Comparison of ENCODE assay signal across 37 cellular contexts in genomic region chr22:23364389-23364788, GRCh38.
"Had no signal": no experiment of that assay in that cellular context is flagged by ENCODE, and none has a peak within 500 bp of the region (broad histone marks: within the 10 kb centered on the region; RNA-seq: fewer than 3 reads in every experiment).

No MANE protein-coding gene starts in this region.

- H3K27ac Mint-ChIP-seq: activated B cell treated with CpG ODN at 0.5 μM for 24 hours; activated CD4-positive, alpha-beta memory T cell treated with anti-CD3 and anti-CD28 coated beads for 36 hours; activated CD4-positive, alpha-beta T cell treated with anti-CD3 and anti-CD28 coated beads, Interleukin-2, amount 10 ng/mL, durations not matched to agents 24 days and 14 days; activated CD8-positive, alpha-beta memory T cell treated with anti-CD3 and anti-CD28 coated beads, Interleukin-2, amount 10 ng/mL, durations not matched to agents 7 days and 5 days; activated CD8-positive, alpha-beta T cell treated with anti-CD3 and anti-CD28 coated beads, Interleukin-2, amount 10 ng/mL, durations not matched to agents 7 days and 5 days; activated naive CD4-positive, alpha-beta T cell treated with anti-CD3 and anti-CD28 coated beads, Interleukin-2, amount 10 ng/mL, durations not matched to agents 7 days and 5 days; activated naive CD4-positive, alpha-beta T cell treated with anti-CD3 and anti-CD28 coated beads, Interleukin-2, amount 50 U/mL, for 24 hours; activated naive CD8-positive, alpha-beta T cell; activated naive CD8-positive, alpha-beta T cell treated with anti-CD3 and anti-CD28 coated beads, Interleukin-2, amount 10 ng/mL, durations not matched to agents 7 days and 5 days; activated naive CD8-positive, alpha-beta T cell treated with anti-CD3 and anti-CD28 coated beads, Interleukin-2, amount 50 U/mL, for 24 hours; activated T-cell treated with anti-CD3 and anti-CD28 coated beads, Interleukin-2, amount 50 U/mL, for 24 hours; activated T-helper 2 cell treated with anti-CD3 and anti-CD28 coated beads, Interferon-gamma antibody, Interleukin-2, Interleukin-4, amounts not matched to agents 10 μg/mL and 5 μg/mL and 100 μg/mL, durations not matched to agents 14 hours and 24 hours and 36 hours; brain; T-helper 1 cell treated with Interleukin-12 subunit alpha and Interleukin-12 subunit beta and Interleukin-4 antibody, amounts not matched to agents 30 μg/mL and 1 μg/mL, for 36 hours; T-helper 2 cell treated with Interferon-gamma antibody and Interleukin-4, amounts not matched to agents 5 μg/mL and 100 μg/mL, for 36 hours had no signal

- H3K9me3 Mint-ChIP-seq: activated B cell treated with CpG ODN at 0.5 μM for 24 hours; activated CD4-positive, alpha-beta memory T cell treated with anti-CD3 and anti-CD28 coated beads for 36 hours; activated CD4-positive, alpha-beta T cell treated with anti-CD3 and anti-CD28 coated beads, Interleukin-2, amount 10 ng/mL, durations not matched to agents 24 days and 14 days; activated naive CD4-positive, alpha-beta T cell treated with anti-CD3 and anti-CD28 coated beads, Interleukin-2, amount 10 ng/mL, durations not matched to agents 7 days and 5 days; activated naive CD4-positive, alpha-beta T cell treated with anti-CD3 and anti-CD28 coated beads, Interleukin-2, amount 50 U/mL, for 24 hours; activated naive CD8-positive, alpha-beta T cell treated with anti-CD3 and anti-CD28 coated beads, Interleukin-2, amount 50 U/mL, for 24 hours; activated T-cell treated with anti-CD3 and anti-CD28 coated beads, Interleukin-2, amount 50 U/mL, for 24 hours; activated T-helper 2 cell treated with anti-CD3 and anti-CD28 coated beads, Interferon-gamma antibody, Interleukin-2, Interleukin-4, amounts not matched to agents 10 μg/mL and 5 μg/mL and 100 μg/mL, durations not matched to agents 14 hours and 24 hours and 36 hours; brain; central memory CD8-positive, alpha-beta T cell; T-helper 1 cell treated with Interleukin-12 subunit alpha and Interleukin-12 subunit beta and Interleukin-4 antibody, amounts not matched to agents 30 μg/mL and 1 μg/mL, for 36 hours; T-helper 2 cell treated with Interferon-gamma antibody and Interleukin-4, amounts not matched to agents 5 μg/mL and 100 μg/mL, for 36 hours had no signal

- H3K4me3 ChIP-seq: ascending aorta, cardiac muscle cell had no signal

- FAIRE-seq: bronchial epithelial cell, TTC549 had no signal

- H3K36me3 ChIP-seq: ascending aorta, cardiac muscle cell had no signal

- H3K36me3 Mint-ChIP-seq: activated CD4-positive, alpha-beta memory T cell treated with anti-CD3 and anti-CD28 coated beads for 36 hours; activated CD8-positive, alpha-beta memory T cell treated with anti-CD3 and anti-CD28 coated beads, Interleukin-2, amount 10 ng/mL, durations not matched to agents 7 days and 5 days; activated naive CD4-positive, alpha-beta T cell treated with anti-CD3 and anti-CD28 coated beads, Interleukin-2, amount 10 ng/mL, durations not matched to agents 7 days and 5 days; activated naive CD4-positive, alpha-beta T cell treated with anti-CD3 and anti-CD28 coated beads, Interleukin-2, amount 50 U/mL, for 24 hours; activated naive CD8-positive, alpha-beta T cell; activated naive CD8-positive, alpha-beta T cell treated with anti-CD3 and anti-CD28 coated beads, Interleukin-2, amount 10 ng/mL, durations not matched to agents 7 days and 5 days; brain had no signal

- H3K27me3 ChIP-seq: ascending aorta had no signal

- H3K9me3 ChIP-seq: ascending aorta had no signal

- DNase-seq: activated B cell treated with CpG ODN at 0.5 μM for 24 hours; activated CD4-positive, alpha-beta memory T cell treated with anti-CD3 and anti-CD28 coated beads for 36 hours; activated CD4-positive, alpha-beta T cell treated with anti-CD3 and anti-CD28 coated beads for 4 hours; activated CD4-positive, alpha-beta T cell treated with anti-CD3 and anti-CD28 coated beads, Interleukin-2, amount 10 ng/mL, durations not matched to agents 24 days and 14 days; activated CD4-positive, alpha-beta T cell treated with anti-CD3 and anti-CD28 coated beads, Interleukin-2, amount 50 U/mL, for 1 hour; activated CD4-positive, alpha-beta T cell treated with anti-CD3 and anti-CD28 coated beads, Interleukin-2, amount 50 U/mL, for 4 hours; activated CD4-positive, CD25-positive, alpha-beta regulatory T cell treated with anti-CD3 and anti-CD28 coated beads, Interleukin-2, amount 50 U/mL, for 72 hours; activated CD8-positive, alpha-beta memory T cell treated with anti-CD3 and anti-CD28 coated beads for 24 hours; activated CD8-positive, alpha-beta memory T cell treated with anti-CD3 and anti-CD28 coated beads, Interleukin-2, amount 50 U/mL, for 48 hours; activated effector memory CD4-positive, alpha-beta T cell treated with Interleukin-2 at 50 U/mL for 16 hours; activated gamma-delta T cell; activated naive CD4-positive, alpha-beta T cell treated with anti-CD3 and anti-CD28 coated beads, Interleukin-2, amount 10 ng/mL, durations not matched to agents 7 days and 5 days; activated naive CD4-positive, alpha-beta T cell treated with Interleukin-2 at 50 U/mL for 16 hours; activated naive CD8-positive, alpha-beta T cell treated with anti-CD3 and anti-CD28 coated beads, Interleukin-2, amount 10 ng/mL, durations not matched to agents 7 days and 5 days; activated naive CD8-positive, alpha-beta T cell treated with anti-CD3 and anti-CD28 coated beads, Interleukin-2, amount 50 U/mL, for 24 hours; activated T-cell treated with anti-CD3 and anti-CD28 coated beads, Interleukin-2, amount 50 U/mL, for 24 hours; activated T-cell treated with anti-CD3 and anti-CD28 coated beads, Interleukin-2, amount 50 U/mL, for 48 hours; amygdala; anterior cingulate cortex; caudate nucleus; cerebellar nuclear complex; T-helper 2 cell; T-helper 9 cell had no signal

- ATAC-seq: activated CD8-positive, alpha-beta memory T cell treated with anti-CD3 and anti-CD28 coated beads, Interleukin-2, amount 10 ng/mL, durations not matched to agents 7 days and 5 days; activated CD8-positive, alpha-beta T cell treated with anti-CD3 and anti-CD28 coated beads, Interleukin-2, amount 10 ng/mL, durations not matched to agents 7 days and 5 days; activated naive CD8-positive, alpha-beta T cell treated with anti-CD3 and anti-CD28 coated beads, Interleukin-2, amount 50 U/mL, for 24 hours had no signal

- H3K4me1 Mint-ChIP-seq: activated B cell treated with CpG ODN at 0.5 μM for 24 hours; activated CD4-positive, alpha-beta T cell treated with anti-CD3 and anti-CD28 coated beads, Interleukin-2, amount 10 ng/mL, durations not matched to agents 24 days and 14 days; activated naive CD4-positive, alpha-beta T cell treated with anti-CD3 and anti-CD28 coated beads, Interleukin-2, amount 10 ng/mL, durations not matched to agents 7 days and 5 days; activated naive CD4-positive, alpha-beta T cell treated with anti-CD3 and anti-CD28 coated beads, Interleukin-2, amount 50 U/mL, for 24 hours; activated naive CD8-positive, alpha-beta T cell treated with anti-CD3 and anti-CD28 coated beads, Interleukin-2, amount 10 ng/mL, durations not matched to agents 7 days and 5 days; activated naive CD8-positive, alpha-beta T cell treated with anti-CD3 and anti-CD28 coated beads, Interleukin-2, amount 50 U/mL, for 24 hours; brain; central memory CD8-positive, alpha-beta T cell had no signal

- H3K4me1 ChIP-seq: ascending aorta had no signal

- H3K27ac ChIP-seq: ascending aorta, cardiac muscle cell, VCaP had no signal

- H3K4me3 Mint-ChIP-seq: activated B cell treated with CpG ODN at 0.5 μM for 24 hours; activated CD4-positive, alpha-beta memory T cell treated with anti-CD3 and anti-CD28 coated beads for 36 hours; activated CD4-positive, alpha-beta T cell treated with anti-CD3 and anti-CD28 coated beads, Interleukin-2, amount 10 ng/mL, durations not matched to agents 24 days and 14 days; activated CD8-positive, alpha-beta memory T cell treated with anti-CD3 and anti-CD28 coated beads, Interleukin-2, amount 10 ng/mL, durations not matched to agents 7 days and 5 days; activated CD8-positive, alpha-beta T cell treated with anti-CD3 and anti-CD28 coated beads, Interleukin-2, amount 10 ng/mL, durations not matched to agents 7 days and 5 days; activated naive CD4-positive, alpha-beta T cell treated with anti-CD3 and anti-CD28 coated beads, Interleukin-2, amount 10 ng/mL, durations not matched to agents 7 days and 5 days; activated naive CD4-positive, alpha-beta T cell treated with anti-CD3 and anti-CD28 coated beads, Interleukin-2, amount 50 U/mL, for 24 hours; activated naive CD8-positive, alpha-beta T cell; activated naive CD8-positive, alpha-beta T cell treated with anti-CD3 and anti-CD28 coated beads, Interleukin-2, amount 10 ng/mL, durations not matched to agents 7 days and 5 days; activated naive CD8-positive, alpha-beta T cell treated with anti-CD3 and anti-CD28 coated beads, Interleukin-2, amount 50 U/mL, for 24 hours; activated T-cell treated with anti-CD3 and anti-CD28 coated beads, Interleukin-2, amount 50 U/mL, for 24 hours; brain; central memory CD8-positive, alpha-beta T cell; T-helper 1 cell treated with Interleukin-12 subunit alpha and Interleukin-12 subunit beta and Interleukin-4 antibody, amounts not matched to agents 30 μg/mL and 1 μg/mL, for 36 hours; T-helper 2 cell treated with Interferon-gamma antibody and Interleukin-4, amounts not matched to agents 5 μg/mL and 100 μg/mL, for 36 hours had no signal
